ENCODE assay signal across 12 cellular contexts in the genomic region with DNA sequence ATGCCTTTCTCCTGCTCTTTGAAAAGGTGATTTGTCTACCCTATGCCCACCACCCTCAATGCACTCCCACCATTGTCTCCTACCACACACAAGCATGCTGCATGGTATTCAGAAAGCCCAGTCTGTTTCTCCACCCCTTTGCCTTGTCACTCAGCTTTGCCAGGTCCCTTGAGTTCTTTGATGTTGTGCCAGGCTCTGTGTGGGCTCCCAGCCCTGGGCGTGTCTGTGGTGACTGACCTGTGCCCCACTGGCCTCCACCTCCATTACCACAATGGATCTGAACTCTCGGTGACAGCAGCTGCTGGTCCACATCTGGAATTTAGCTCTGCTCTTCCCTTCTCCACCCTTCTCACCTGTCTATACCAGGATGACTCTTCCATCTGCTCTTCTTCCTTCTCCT. TPM values are rescaled to one million over a fixed set of nuclear protein-coding genes. Genes with fewer than 3 reads are reported as not detected.
DNase-seq lines count a peak whose midpoint lies in the region; ATAC-seq, FAIRE-seq and TF ChIP-seq lines count a peak whose summit lies in the region.
"Had no signal": no experiment of that assay in that cellular context is flagged by ENCODE, and none has a peak within 500 bp of the region (broad histone marks: within the 10 kb centered on the region; RNA-seq: fewer than 3 reads in every experiment).

No MANE protein-coding gene starts in this region.

- WGBS in GM12878 (ENCODE audit: insufficient coverage, insufficient replicate concordance, low lambda C conversion rate, missing lambda C conversion rate): 64% methylated on average over 2 of the region's 2 CpGs
- 0% methylated on average over 2 of the region's 2 CpGs for WGBS in HepG2 (ENCODE audit: low lambda C conversion rate)

- H3K79me2 ChIP-seq in GM12878 (ENCODE audit: control insufficient read depth, insufficient read depth, low read length) (no peaks in the 10 kb centered on the region), HepG2 (ENCODE audit: insufficient read depth, low read length) (no peaks in the 10 kb centered on the region)

- TF ChIP-seq EP300 in GM12878 (IDR thresholded peaks at IDR 0.05; ENCODE audit: borderline replicate concordance in 1 of 2, control insufficient read depth in 1 of 2, low read depth in 2 of 2, low read length in 2 of 2): no peak
- no peak for TF ChIP-seq EP300 in HepG2 (IDR thresholded peaks at IDR 0.05; ENCODE audit: low read depth in 2 of 2, low read length in 2 of 2)
- no peak for TF ChIP-seq EP300 in HepG2 (CRISPR knock-in tag; IDR thresholded peaks at IDR 0.05; ENCODE audit: borderline replicate concordance)

- FAIRE-seq in GM12878 (lab: Jason Lieb, UNC) (peak; percentile 71), HepG2 (lab: Jason Lieb, UNC) (no peak)
- FAIRE-seq: islet of Langerhans had no signal

- H3K27ac ChIP-seq in right atrium auricular region (peak overlapping the region in 1 of 2 donors; percentile 92), GM12878 (ENCODE audit: control insufficient read depth, insufficient read depth) (no peak overlapping the region), HepG2 (ENCODE audit: extremely low read length, insufficient read depth, low read length) (no peak overlapping the region), vagina (peak overlapping the region; percentile 49)

- TF ChIP-seq CTCF in right atrium auricular region (IDR thresholded peaks at IDR 0.05) (no peak), GM12878 (IDR thresholded peaks at IDR 0.05 in 2 of 3, conservative IDR thresholded peaks at IDR 0.05 in 1 of 3; ENCODE audit: control insufficient read depth in 2 of 3, extremely low read depth in 1 of 3, insufficient read depth in 1 of 3, low read depth in 3 of 3, low read length in 3 of 3) (no peak), HepG2 (CRISPR knock-in tag; IDR thresholded peaks at IDR 0.05) (no peak), vagina (IDR thresholded peaks at IDR 0.05) (no peak)

- SMC1A ChIA-PET in GM12878 (lab: Charles Lee; ENCODE audit: uncharacterized antibody, unreplicated experiment): interaction anchor here (0.6 to 4.3 kb wide), 3 partner anchors 9 to 155 kb away, joined by 3 to 19 read pairs (median 3); a partner anchor contains a TSS

- ATAC-seq in Right ventricle myocardium superior (ENCODE audit: poor library complexity) (peak; percentile 86), GM12878 (peak; percentile 44), HepG2 (no peak; the same call in 2 of the 3 replicates)

- H3K9me3 ChIP-seq in right atrium auricular region (no peaks in the 10 kb centered on the region), GM12878 (replicated peaks; ENCODE audit: control insufficient read depth, insufficient read depth, low read length) (no peaks in the 10 kb centered on the region), HepG2 (ENCODE audit: low read length) (no peaks in the 10 kb centered on the region), vagina (no peaks in the 10 kb centered on the region)

- no peak overlapping the region for H3K9ac ChIP-seq in GM12878 (ENCODE audit: control insufficient read depth, insufficient read depth, low read length)
- no peak overlapping the region for H3K9ac ChIP-seq in HepG2 (ENCODE audit: insufficient read depth, low read depth, low read length)

- TF ChIP-seq RAD21 in GM12878 (IDR thresholded peaks at IDR 0.05; ENCODE audit: insufficient read depth, low read depth, low read length) (no peak), HepG2 (CRISPR knock-in tag; IDR thresholded peaks at IDR 0.05) (no peak)

- intact Hi-C loops in Right ventricle myocardium superior (cut with DNase I) (no loop called here), GM12878 (cut with micrococcal nuclease; ENCODE audit: unreplicated experiment) (no loop called here), HepG2 (cut with micrococcal nuclease; ENCODE audit: unreplicated experiment) (no loop called here), vagina (cut with DNase I) (no loop called here)

- H3K4me2 ChIP-seq in GM12878 (ENCODE audit: control insufficient read depth, insufficient read depth) (no peak overlapping the region), HepG2 (ENCODE audit: low read depth, low read length) (no peak overlapping the region)

- CTCF ChIA-PET in GM12878 (lab: Yijun Ruan, JAX): interaction anchor here (0.7 to 1.2 kb wide), 3 partner anchors 9 to 151 kb away, joined by 3 to 5 read pairs (median 4); no protein-coding TSS in a partner anchor
- CTCF ChIA-PET in HepG2 (lab: Yijun Ruan, JAX; ENCODE audit: low intra/inter-chr PET ratio, low total read pairs): no interaction called here

- peak; percentile 74 for DNase-seq in Right ventricle myocardium superior
- no peak for DNase-seq in right atrium auricular region (ENCODE audit: low spot score)
- DNase-seq in GM12878 (ENCODE audit: low read depth, low spot score): no peak
- DNase-seq in HepG2 (ENCODE audit: low spot score): peak; percentile 55
- no peak for DNase-seq in vagina (ENCODE audit: extremely low spot score in 2 of 2)
- DNase-seq in stimulated activated CD4-positive, alpha-beta T cell treated with anti-CD3 and anti-CD28 coated beads, Interleukin-1b, Interleukin-23, amount 100 ng/mL, for 48 hours: no peak
- no peak for DNase-seq in OCI-M2 (lab: John Stamatoyannopoulos, UW; ENCODE audit: unreplicated experiment)
- DNase-seq in activated gamma-delta T cell treated with Interleukin-2 at 50 U/mL for 16 hours: no peak
- DNase-seq: activated CD4-positive, alpha-beta T cell treated with anti-CD3 and anti-CD28 coated beads for 1 hour; activated naive CD4-positive, alpha-beta T cell treated with anti-CD3 and anti-CD28 coated beads, Interleukin-2, amount 50 U/mL, for 16 hours; NCI-H1694 treated with DMSO at 0.1 percent for 48 hours had no signal

- in situ Hi-C loops in GM12878 (cut with MboI): no loop called here
- in situ Hi-C loops in HepG2 (cut with HindIII; ENCODE audit: extremely low pct_ligation_motif_present, low pct_unique_long_range_greater_than_20kb): no loop called here

- H3K4me3 ChIP-seq in right atrium auricular region: no peak overlapping the region
- H3K4me3 ChIP-seq in GM12878: no peak overlapping the region
- H3K4me3 ChIP-seq in HepG2 (replicated peaks in 1 of 3; ENCODE audit: insufficient read depth in 1 of 3, low read depth in 2 of 3, low read length in 3 of 3): no peak overlapping the region
- no peak overlapping the region for H3K4me3 ChIP-seq in vagina

- BruUV-seq in GM12878 (replicated peaks; lab: Mats Ljungman, UMichigan) (no TSS peak), HepG2 (replicated peaks; lab: Mats Ljungman, UMichigan) (no TSS peak)

- peaks cover 0 to 80% of the 10 kb centered on the region in 2 donors for H3K4me1 ChIP-seq in right atrium auricular region
- H3K4me1 ChIP-seq in GM12878 (ENCODE audit: control insufficient read depth, insufficient read depth, low read length): no peaks in the 10 kb centered on the region
- peaks cover 17% of the 10 kb centered on the region for H3K4me1 ChIP-seq in HepG2 (ENCODE audit: insufficient read depth, low read length)
- peaks cover 77% of the 10 kb centered on the region for H3K4me1 ChIP-seq in vagina

- no peak for TF ChIP-seq POLR2A in GM12878 (IDR thresholded peaks at IDR 0.05; ENCODE audit: low read depth, low read length)
- no peak for TF ChIP-seq POLR2A in HepG2 (IDR thresholded peaks at IDR 0.05; ENCODE audit: insufficient read depth in 1 of 2, low read depth in 2 of 2, low read length in 2 of 2)
- TF ChIP-seq POLR2A in vagina (IDR thresholded peaks at IDR 0.05): no peak

- RAD21 ChIA-PET in GM12878 (lab: Charles Lee; ENCODE audit: unreplicated experiment): interaction anchor here (0.6 to 1.2 kb wide), 3 partner anchors 9 to 131 kb away, joined by 4 to 5 read pairs (median 4); no protein-coding TSS in a partner anchor

- no peaks in the 10 kb centered on the region for H4K20me1 ChIP-seq in GM12878 (ENCODE audit: control insufficient read depth, insufficient read depth)
- H4K20me1 ChIP-seq in HepG2 (ENCODE audit: insufficient read depth, low read length): no peaks in the 10 kb centered on the region

- no peaks in the 10 kb centered on the region for H3K36me3 ChIP-seq in right atrium auricular region
- H3K36me3 ChIP-seq in GM12878 (ENCODE audit: control insufficient read depth in 2 of 2, insufficient read depth in 2 of 2, low read length in 1 of 2): no peaks in the 10 kb centered on the region
- H3K36me3 ChIP-seq in HepG2 (replicated peaks in 1 of 2; ENCODE audit: control insufficient read depth in 1 of 2, insufficient read depth in 2 of 2, low read length in 2 of 2): no peaks in the 10 kb centered on the region
- H3K36me3 ChIP-seq in vagina: no peaks in the 10 kb centered on the region

- no peaks in the 10 kb centered on the region for H3K27me3 ChIP-seq in right atrium auricular region
- H3K27me3 ChIP-seq in GM12878 (replicated peaks in 1 of 2; ENCODE audit: control insufficient read depth in 2 of 2, insufficient read depth in 2 of 2, low read length in 1 of 2): peaks cover 0 to 2% of the 10 kb centered on the region in 2 experiments; a peak in 2 of 4 replicates
- no peaks in the 10 kb centered on the region; a peak in 1 of 5 replicates for H3K27me3 ChIP-seq in HepG2 (ENCODE audit: control insufficient read depth in 1 of 2, insufficient read depth in 2 of 2, low read length in 2 of 2)
- H3K27me3 ChIP-seq in vagina: no peaks in the 10 kb centered on the region

- H2AFZ ChIP-seq in GM12878 (ENCODE audit: control insufficient read depth, low read depth, low read length) (no peak overlapping the region), HepG2 (ENCODE audit: low read length) (no peak overlapping the region)

- POLR2A ChIA-PET in GM12878 (lab: Charles Lee) (interaction anchor here (0.9 kb wide), 1 partner anchor 35 kb away, joined by 4 read pairs; no protein-coding TSS in a partner anchor), HepG2 (lab: Yijun Ruan, JAX) (no interaction called here)

RNA-seq across cellular contexts. Expression of a gene that starts 34.9 kb away (rescaled TPM):
- total RNA-seq in Right ventricle myocardium superior (62.9 TPM), right atrium auricular region (100 to 1,000 TPM in 1 of 2 donors, 10 to 100 TPM in 1; 86.1 to 171 TPM), GM12878 (2014; rRNA removed) (4.6 and 5.5 TPM in 2 replicates), GM12878 (2014; rRNA removed; fragmentation: Illumina TruSeq; extraction: Trizol) (5.5 and 5.7 TPM in 2 replicates), GM12878 (2021) (7.1 and 7.6 TPM in 2 replicates), HepG2 (2016; rRNA removed; fragmentation: Illumina TruSeq; extraction: Trizol) (6.2 and 12.4 TPM in 2 replicates), vagina (101 TPM)
- total RNA-seq in GM12878 (2013; cell fraction: nucleolus; rRNA removed): 50.4 and 52.6 TPM in 2 replicates
- polyA plus RNA-seq in GM12878 (2011; ENCODE audit: low read depth): 0.76 TPM
- polyA plus RNA-seq in GM12878 (2011; rRNA removed) (2.5 and 3.0 TPM in 2 replicates), GM12878 (2014; fragmentation: Illumina TruSeq; extraction: Trizol) (8.4 and 10.0 TPM in 2 replicates), GM12878 (2014; fragmentation: Nextera tagmentation; extraction: Ambion mirVana) (1 to 10 TPM; 2.3 to 2.6 TPM), GM12878 (2014; rRNA removed) (5.5 and 6.3 TPM in 2 replicates), GM12878 (2016; fragmentation: Nextera tagmentation; extraction: Ambion mirVana) (1 to 10 TPM; 2.0 to 2.5 TPM), HepG2 (2011; rRNA removed) (9.0 and 9.9 TPM in 2 replicates)
- 1.9 and 2.3 TPM in 2 replicates for polyA plus RNA-seq in GM12878 (2011; cell fraction: cytosol; rRNA removed)
- 3.5 and 3.7 TPM in 2 replicates for polyA plus RNA-seq in GM12878 (2011; cell fraction: nucleus; rRNA removed)
- polyA plus RNA-seq in GM12878 (2012): 1.2 and 1.6 TPM in 2 replicates
- polyA minus RNA-seq in GM12878 (2011; rRNA and poly(A)+ RNA removed): 6.0 and 9.1 TPM in 2 replicates
- polyA minus RNA-seq in GM12878 (2011; cell fraction: cytosol; rRNA and poly(A)+ RNA removed): 2.7 and 5.5 TPM in 2 replicates
- polyA minus RNA-seq in GM12878 (2011; cell fraction: nucleus; rRNA and poly(A)+ RNA removed): 1.3 and 3.3 TPM in 2 replicates
- 1.7 TPM in 2 replicates for total RNA-seq in HepG2 (2016; cell fraction: cytosol; rRNA removed; fragmentation: Illumina TruSeq; extraction: Trizol; ENCODE audit: low read depth)
- total RNA-seq in HepG2 (2016; cell fraction: insoluble cytoplasmic fraction; rRNA removed; fragmentation: Illumina TruSeq; extraction: Trizol): 6.9 and 11.1 TPM in 2 replicates
- total RNA-seq in HepG2 (2016; cell fraction: membrane; rRNA removed; fragmentation: Illumina TruSeq; extraction: Trizol): 3.0 and 3.9 TPM in 2 replicates
- total RNA-seq in HepG2 (2016; cell fraction: nucleus; rRNA removed; fragmentation: Illumina TruSeq; extraction: Trizol): 19.3 and 20.7 TPM in 2 replicates
- polyA plus RNA-seq in HepG2 (2011; cell fraction: cytosol; rRNA removed): 5.2 and 7.5 TPM in 2 replicates
- 12.2 and 12.9 TPM in 2 replicates for polyA plus RNA-seq in HepG2 (2011; cell fraction: nucleus; rRNA removed)
- 6.8 and 9.0 TPM in 2 replicates for polyA plus RNA-seq in HepG2 (2012)
- 0.69 and 0.76 TPM in 2 replicates for polyA plus RNA-seq in HepG2 (2016; cell fraction: cytosol; fragmentation: Illumina TruSeq; extraction: Trizol; ENCODE audit: low read depth)
- 3.5 and 4.1 TPM in 2 replicates for polyA plus RNA-seq in HepG2 (2016; cell fraction: insoluble cytoplasmic fraction; fragmentation: Illumina TruSeq; extraction: Trizol; ENCODE audit: low read depth)
- polyA plus RNA-seq in HepG2 (2016; cell fraction: membrane; fragmentation: Illumina TruSeq; extraction: Trizol; ENCODE audit: low read depth): 1.8 and 2.0 TPM in 2 replicates
- polyA plus RNA-seq in HepG2 (2016; cell fraction: nucleus; fragmentation: Illumina TruSeq; extraction: Trizol; ENCODE audit: insufficient read depth, low read depth): 17.9 and 18.5 TPM in 2 replicates
- 32.7 and 131 TPM in 2 replicates for polyA minus RNA-seq in HepG2 (2011; rRNA and poly(A)+ RNA removed; ENCODE audit: low replicate concordance)
- 14.0 and 16.7 TPM in 2 replicates for polyA minus RNA-seq in HepG2 (2011; cell fraction: cytosol; rRNA and poly(A)+ RNA removed)
- 14.4 and 22.9 TPM in 2 replicates for polyA minus RNA-seq in HepG2 (2011; cell fraction: nucleus; rRNA and poly(A)+ RNA removed)

Comparison
In these comparisons a context has a peak if more than half of its experiments do, and no peak if none do; other contexts are left out.
1. DNase-seq: peak in Right ventricle myocardium superior (single experiment) and HepG2 (single experiment); none in right atrium auricular region (single experiment), GM12878 (single experiment), vagina (0 of 2), stimulated activated CD4-positive, alpha-beta T cell treated with anti-CD3 and anti-CD28 coated beads, Interleukin-1b, Interleukin-23, amount 100 ng/mL, for 48 hours (single experiment), OCI-M2 (single experiment) and activated gamma-delta T cell treated with Interleukin-2 at 50 U/mL for 16 hours (single experiment).